In the genomic region with DNA sequence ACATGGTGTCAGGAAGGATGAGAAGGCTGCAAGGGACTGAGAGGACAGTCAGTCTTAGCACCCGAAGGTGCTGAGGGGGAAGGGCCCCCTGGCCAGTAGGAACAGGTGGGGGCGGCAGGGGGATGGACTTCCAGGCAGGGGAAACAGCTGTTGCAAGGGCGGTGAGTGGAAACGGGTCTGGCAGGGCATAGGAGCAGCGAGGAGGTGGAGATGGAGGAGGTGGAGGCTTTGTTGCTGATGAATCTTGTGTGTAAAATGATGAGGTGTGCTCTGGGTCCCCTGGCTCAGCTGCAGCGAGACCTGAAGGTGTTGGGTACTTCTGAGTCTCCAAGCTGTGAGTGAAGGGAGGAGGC, we compare ENCODE assay signal across 1 cellular context.
TF ChIP-seq lines count a peak whose summit lies in the region.

No MANE protein-coding gene starts in this region.

TF ChIP-seq in HepG2, 621 proteins besides CTCF, POLR2A, EP300 and RAD21:
- TF ChIP-seq ZC3H4 (CRISPR knock-in tag; IDR thresholded peaks at IDR 0.05; ENCODE audit: borderline replicate concordance) = no peak
- peak; percentile 39; the same call in 1 of the 2 replicates for TF ChIP-seq SIN3A (IDR thresholded peaks at IDR 0.05; ENCODE audit: borderline replicate concordance, low read depth, low read length)
